Comparison of ENCODE assay signal across 8 cellular contexts in the genomic region with DNA sequence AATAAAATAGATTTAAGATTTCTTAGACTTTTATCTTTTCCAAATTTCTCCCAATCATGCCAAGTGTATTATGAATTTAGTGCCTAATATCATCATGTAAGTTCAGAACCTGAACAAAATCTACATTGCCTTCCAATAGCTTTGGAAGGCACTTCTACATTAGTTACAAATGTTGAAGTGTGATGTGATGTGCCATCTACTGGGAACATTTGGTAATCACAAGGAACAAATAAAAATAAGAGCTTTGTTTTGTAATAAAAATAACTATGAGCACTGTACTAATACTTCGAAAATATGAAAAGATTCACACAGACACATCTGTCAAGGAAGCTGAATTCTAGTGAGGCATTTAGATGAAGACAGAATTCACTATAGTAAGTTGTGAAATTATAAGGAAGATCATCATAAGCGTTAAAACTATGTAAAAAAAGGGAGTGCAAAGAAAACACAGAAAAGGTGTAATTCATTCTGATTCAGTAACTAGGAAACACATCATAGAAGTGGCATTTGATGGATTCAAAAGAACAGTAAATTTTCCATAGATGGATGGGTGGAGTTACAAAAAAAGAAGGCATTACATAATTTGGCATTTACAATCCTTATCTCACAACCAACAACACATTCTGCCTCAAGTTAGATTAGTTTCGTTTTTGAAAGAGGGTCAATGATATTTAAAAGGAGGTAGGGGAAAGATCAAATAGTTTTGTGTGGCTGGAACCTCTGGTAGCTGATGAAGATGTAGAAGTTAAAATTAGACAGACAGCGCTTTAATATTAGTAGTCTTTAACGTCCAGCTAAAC.
DNase-seq lines count a peak whose midpoint lies in the region; ATAC-seq, FAIRE-seq and TF ChIP-seq lines count a peak whose summit lies in the region.

No MANE protein-coding gene starts in this region.

- peak; percentile 92 for FAIRE-seq in TTC549 (lab: Jason Lieb, UNC)

- H3K9me3 ChIP-seq in right atrium auricular region (peaks cover 0 to 11% of the 10 kb centered on the region in 2 donors), ovary (no peaks in the 10 kb centered on the region), WERI-Rb-1 (ENCODE audit: severe bottlenecking) (no peaks in the 10 kb centered on the region)

- intact Hi-C loops in ovary (cut with DNase I): no loop called here

- no peak for TF ChIP-seq POLR2A in ovary (IDR thresholded peaks at IDR 0.05)

- H3K27me3 ChIP-seq in right atrium auricular region (no peaks in the 10 kb centered on the region), ovary (no peaks in the 10 kb centered on the region), WERI-Rb-1 (ENCODE audit: insufficient read depth, low read depth, severe bottlenecking) (no peaks in the 10 kb centered on the region)

- TF ChIP-seq CTCF in right atrium auricular region (IDR thresholded peaks at IDR 0.05): peak; percentile 36 to 67
- peak in 1 of 3 donors; percentile 16 for TF ChIP-seq CTCF in ovary (IDR thresholded peaks at IDR 0.05)
- TF ChIP-seq CTCF in WERI-Rb-1 (IDR thresholded peaks at IDR 0.05; ENCODE audit: low read depth, low read length): no peak

- DNase-seq in NOMO-1 treated with DMSO at 0.1 percent for 48 hours (lab: John Stamatoyannopoulos, UW; ENCODE audit: unreplicated experiment) (peak; percentile 8), NOMO-1 treated with dmso at 0.1 percent for 144 hours (lab: John Stamatoyannopoulos, UW; ENCODE audit: unreplicated experiment) (no peak), right atrium auricular region (ENCODE audit: low spot score) (no peak), ovary (no peak), WERI-Rb-1 (no peak)

- peak overlapping the region in 1 of 2 donors; percentile 13 for H3K4me3 ChIP-seq in right atrium auricular region
- no peak overlapping the region for H3K4me3 ChIP-seq in ovary
- no peak overlapping the region for H3K4me3 ChIP-seq in WERI-Rb-1 (ENCODE audit: low read depth, low read length)

- H3K27ac ChIP-seq in right atrium auricular region (peak overlapping the region in 1 of 2 donors; percentile 41), ovary (no peak overlapping the region), WERI-Rb-1 (no peak overlapping the region)

- WGBS in ovary, 3 donors: 53 to 57% (median 53%) methylated on average over 5 of the region's 5 CpGs

- TF ChIP-seq EP300 in ovary (IDR thresholded peaks at IDR 0.05): no peak

- ATAC-seq in HG03521 (IDR thresholded peaks at IDR 0.05; ENCODE audit: unreplicated experiment): peak; percentile 65
- no peak for ATAC-seq in HG02623 (IDR thresholded peaks at IDR 0.05; ENCODE audit: unreplicated experiment)

- H3K36me3 ChIP-seq in right atrium auricular region: no peaks in the 10 kb centered on the region
- H3K36me3 ChIP-seq in ovary: no peaks in the 10 kb centered on the region
- peaks cover 7% of the 10 kb centered on the region; the same call in 1 of the 2 replicates for H3K36me3 ChIP-seq in WERI-Rb-1

- H3K4me1 ChIP-seq in right atrium auricular region (no peaks in the 10 kb centered on the region), ovary (ENCODE audit: insufficient read depth) (no peaks in the 10 kb centered on the region)
